17 cellular contexts compared by ENCODE assay signal in genomic region chr1:36251794-36252481, GRCh38. TPM values are rescaled to one million over a fixed set of nuclear protein-coding genes. Genes with fewer than 3 reads are reported as not detected.
A peak's percentile ranks its signal among the peaks of the same experiment; 100 is the strongest.
DNase-seq lines count a peak whose midpoint lies in the region; ATAC-seq and TF ChIP-seq lines count a peak whose summit lies in the region.
"Had no signal": no experiment of that assay in that cellular context is flagged by ENCODE, and none has a peak within 500 bp of the region (broad histone marks: within the 10 kb centered on the region; RNA-seq: fewer than 3 reads in every experiment).

No MANE protein-coding gene starts in this region.

- H3K9me3 ChIP-seq in RWPE2 (ENCODE audit: severe bottlenecking): no peaks in the 10 kb centered on the region
- no peaks in the 10 kb centered on the region for H3K9me3 ChIP-seq in stomach
- H3K9me3 ChIP-seq: HAP-1, mucosa of descending colon had no signal

- WGBS in stomach, 5 donors: 59 to 75% (median 70%) methylated on average over 8 to 9 of the region's 9 CpGs

- H3K27me3 ChIP-seq in RWPE2 (ENCODE audit: insufficient read depth, poor library complexity, severe bottlenecking): no peaks in the 10 kb centered on the region
- no peaks in the 10 kb centered on the region for H3K27me3 ChIP-seq in stomach

- ATAC-seq in RWPE2 (ENCODE audit: low read depth) (peak; percentile 43; the same call in 2 of the 3 replicates), GM21576 (IDR thresholded peaks at IDR 0.05; ENCODE audit: unreplicated experiment) (no peak), GM18498 (IDR thresholded peaks at IDR 0.05; ENCODE audit: unreplicated experiment) (no peak)
- ATAC-seq: stimulated activated effector memory CD8-positive, alpha-beta T cell treated with anti-CD3 and anti-CD28 coated beads, Interleukin-12 subunit alpha, Interleukin-12 subunit beta, amount 100 ng/mL, for 72 hours had no signal

- H3K4me3 ChIP-seq in RWPE2 (ENCODE audit: severe bottlenecking): no peak overlapping the region
- no peak overlapping the region for H3K4me3 ChIP-seq in stomach
- H3K4me3 ChIP-seq: HAP-1, mucosa of descending colon had no signal

- peaks cover 37% of the 10 kb centered on the region for H3K4me1 ChIP-seq in RWPE2 (ENCODE audit: insufficient read depth, poor library complexity, severe bottlenecking)
- peaks cover 58 to 98% (median 78%) of the 10 kb centered on the region in 4 donors for H3K4me1 ChIP-seq in stomach

- TF ChIP-seq CTCF in RWPE2 (IDR thresholded peaks at IDR 0.05; ENCODE audit: poor library complexity, severe bottlenecking): no peak
- no peak for TF ChIP-seq CTCF in stomach (IDR thresholded peaks at IDR 0.05)

- H3K27ac ChIP-seq in RWPE2 (ENCODE audit: poor library complexity, severe bottlenecking) (peak overlapping the region; percentile 70), stomach (peak overlapping the region in 3 of 5 donors; percentile 2 to 26 (median 13))
- H3K27ac ChIP-seq: 22Rv1 had no signal

- peak; percentile 47 for DNase-seq in activated CD8-positive, alpha-beta memory T cell treated with anti-CD3 and anti-CD28 coated beads for 24 hours
- DNase-seq in activated CD8-positive, alpha-beta memory T cell treated with anti-CD3 and anti-CD28 coated beads, Interleukin-2, amount 50 U/mL, for 4 hours: no peak
- DNase-seq in RWPE2 (ENCODE audit: low spot score): no peak
- DNase-seq in hepatic stellate cell (ENCODE audit: low spot score): peak; percentile 51
- no peak for DNase-seq in stomach
- no peak for DNase-seq in NAMALWA (ENCODE audit: low spot score)
- DNase-seq: activated CD4-positive, alpha-beta T cell treated with anti-CD3 and anti-CD28 coated beads, Interleukin-2, amount 10 ng/mL, durations not matched to agents 24 days and 14 days; mucosa of descending colon; NCI-H187 treated with DMSO at 0.1 percent for 48 hours; NCI-H524 treated with DMSO at 0.1 percent for 48 hours; stimulated activated CD4-positive, alpha-beta T cell treated with anti-CD3 and anti-CD28 coated beads, Interleukin-4, amount 100 ng/mL, for 24 hours; T-helper 2 cell had no signal

- intact Hi-C loops in stomach (cut with DNase I; ENCODE audit: low total_unique reads): no loop called here

- H3K36me3 ChIP-seq in RWPE2 (ENCODE audit: low read depth): peaks cover 32% of the 10 kb centered on the region
- H3K36me3 ChIP-seq in stomach: peaks cover 0 to 8% (median 4%) of the 10 kb centered on the region in 4 donors
- H3K36me3 ChIP-seq: HAP-1 had no signal

- no peak for TF ChIP-seq EP300 in stomach (IDR thresholded peaks at IDR 0.05)

- TF ChIP-seq POLR2A in stomach (IDR thresholded peaks at IDR 0.05): no peak

RNA-seq across cellular contexts. Expression of gene THRAP3, which starts 27.7 kb away (rescaled TPM):
- 10 to 100 TPM; 26.4 to 97.9 (median 61.3) TPM for total RNA-seq in stomach
- 10 to 100 TPM; 22.2 to 28.0 (median 26.9) TPM for polyA plus RNA-seq in stomach

RNA-seq across cellular contexts. Expression of gene SH3D21, which starts 54.2 kb away (rescaled TPM):
- 100 to 1,000 TPM in 1 of 5 donors, 1 to 10 TPM in 3, not detected in 1; 3.5 to 120 (median 6.5) TPM for total RNA-seq in stomach
- 1 to 10 TPM in 2 of 3 donors, under 1 TPM in 1; 0.76 to 2.7 (median 1.8) TPM for polyA plus RNA-seq in stomach

Comparison
In these comparisons a context has a peak if more than half of its experiments do, and no peak if none do; other contexts are left out.
1. DNase-seq: peak in activated CD8-positive, alpha-beta memory T cell treated with anti-CD3 and anti-CD28 coated beads for 24 hours (single experiment) and hepatic stellate cell (single experiment); none in activated CD8-positive, alpha-beta memory T cell treated with anti-CD3 and anti-CD28 coated beads, Interleukin-2, amount 50 U/mL, for 4 hours (single experiment), RWPE2 (single experiment), stomach (single experiment) and NAMALWA (single experiment).